Comparison of ENCODE assay signal across 2 cellular contexts in genomic region chr13:97145057-97145456, GRCh38.
A peak's percentile ranks its signal among the peaks of the same experiment; 100 is the strongest.
TF ChIP-seq lines count a peak whose summit lies in the region.

No MANE protein-coding gene starts in this region.

TF ChIP-seq in HepG2, 621 proteins besides CTCF, POLR2A, EP300 and RAD21:
- TF ChIP-seq SAP130 (CRISPR knock-in tag; IDR thresholded peaks at IDR 0.05; ENCODE audit: low read depth) (no peak), ZNF12 (CRISPR knock-in tag; IDR thresholded peaks at IDR 0.05) (peak; percentile 90)

TF ChIP-seq in K562, 482 proteins besides CTCF, POLR2A, EP300 and RAD21:
- TF ChIP-seq, protein P1, sequence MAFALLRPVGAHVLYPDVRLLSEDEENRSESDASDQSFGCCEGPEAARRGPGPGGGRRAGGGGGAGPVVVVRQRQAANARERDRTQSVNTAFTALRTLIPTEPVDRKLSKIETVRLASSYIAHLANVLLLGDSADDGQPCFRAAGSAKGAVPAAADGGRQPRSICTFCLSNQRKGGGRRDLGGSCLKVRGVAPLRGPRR (CRISPR knock-in tag; IDR thresholded peaks at IDR 0.05) = no peak
- TF ChIP-seq, protein P2, sequence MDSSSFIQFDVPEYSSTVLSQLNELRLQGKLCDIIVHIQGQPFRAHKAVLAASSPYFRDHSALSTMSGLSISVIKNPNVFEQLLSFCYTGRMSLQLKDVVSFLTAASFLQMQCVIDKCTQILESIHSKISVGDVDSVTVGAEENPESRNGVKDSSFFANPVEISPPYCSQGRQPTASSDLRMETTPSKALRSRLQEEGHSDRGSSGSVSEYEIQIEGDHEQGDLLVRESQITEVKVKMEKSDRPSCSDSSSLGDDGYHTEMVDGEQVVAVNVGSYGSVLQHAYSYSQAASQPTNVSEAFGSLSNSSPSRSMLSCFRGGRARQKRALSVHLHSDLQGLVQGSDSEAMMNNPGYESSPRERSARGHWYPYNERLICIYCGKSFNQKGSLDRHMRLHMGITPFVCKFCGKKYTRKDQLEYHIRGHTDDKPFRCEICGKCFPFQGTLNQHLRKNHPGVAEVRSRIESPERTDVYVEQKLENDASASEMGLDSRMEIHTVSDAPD (CRISPR knock-in tag; IDR thresholded peaks at IDR 0.05) = no peak
- no peak for TF ChIP-seq ZNF134 (CRISPR knock-in tag; conservative IDR thresholded peaks at IDR 0.05)
- TF ChIP-seq CBFA2T3 (IDR thresholded peaks at IDR 0.05) = no peak
- peak; percentile 94 for TF ChIP-seq ZNF12 (CRISPR knock-in tag; IDR thresholded peaks at IDR 0.05)
- TF ChIP-seq TAF15 (IDR thresholded peaks at IDR 0.05; ENCODE audit: low read depth, low read length) = no peak
- TF ChIP-seq EGR1 (conservative IDR thresholded peaks at IDR 0.05) = no peak
- no peak for TF ChIP-seq SNRNP70 (optimal IDR thresholded peaks at IDR 0.05; ENCODE audit: low read depth, low read length)
- TF ChIP-seq USF1 (CRISPR knock-in tag; IDR thresholded peaks at IDR 0.05) = no peak
TF ChIP-seq in K562: peak in this region for 1.
